Comparison of ENCODE assay signal across 8 cellular contexts in genomic region chr2:8202139-8202538, GRCh38.
DNase-seq lines count a peak whose midpoint lies in the region; ATAC-seq lines count a peak whose summit lies in the region.
"Had no signal": no experiment of that assay in that cellular context is flagged by ENCODE, and none has a peak within 500 bp of the region (broad histone marks: within the 10 kb centered on the region; RNA-seq: fewer than 3 reads in every experiment).

No MANE protein-coding gene starts in this region.

- no peak overlapping the region for H3K27ac Mint-ChIP-seq in effector memory CD8-positive, alpha-beta T cell

- DNase-seq in NAMALWA (ENCODE audit: low spot score): peak; percentile 17
- DNase-seq in cerebellar cortex (ENCODE audit: low spot score): peak; percentile 84
- no peak for DNase-seq in effector memory CD8-positive, alpha-beta T cell
- DNase-seq in NCI-H146 (lab: John Stamatoyannopoulos, UW): no peak
- no peak for DNase-seq in OCI-M2 (lab: John Stamatoyannopoulos, UW; ENCODE audit: unreplicated experiment)

- H3K4me1 Mint-ChIP-seq in effector memory CD8-positive, alpha-beta T cell (ENCODE audit: low read depth in 2 of 2): peaks cover 0 to 10% of the 10 kb centered on the region in 2 donors
- H3K4me1 Mint-ChIP-seq: central memory CD8-positive, alpha-beta T cell had no signal

- no peak overlapping the region for H3K4me3 Mint-ChIP-seq in effector memory CD8-positive, alpha-beta T cell
- H3K4me3 Mint-ChIP-seq: central memory CD8-positive, alpha-beta T cell had no signal

- ATAC-seq in GM18519 (IDR thresholded peaks at IDR 0.05; ENCODE audit: low FRiP score, unreplicated experiment) (peak; percentile 84), GM21619 (IDR thresholded peaks at IDR 0.05; ENCODE audit: unreplicated experiment) (peak; percentile 90)
- no peak for ATAC-seq in effector memory CD8-positive, alpha-beta T cell (replicated peaks)

- peaks cover 0 to 10% of the 10 kb centered on the region in 2 donors for H3K9me3 Mint-ChIP-seq in effector memory CD8-positive, alpha-beta T cell

- H3K27me3 Mint-ChIP-seq in effector memory CD8-positive, alpha-beta T cell: no peaks in the 10 kb centered on the region
- H3K27me3 Mint-ChIP-seq: central memory CD8-positive, alpha-beta T cell had no signal

- peaks cover 7% of the 10 kb centered on the region for H3K36me3 Mint-ChIP-seq in effector memory CD8-positive, alpha-beta T cell (ENCODE audit: insufficient read depth)

Comparison
In these comparisons a context has a peak if more than half of its experiments do, and no peak if none do; other contexts are left out.
1. DNase-seq: peak in NAMALWA (single experiment) and cerebellar cortex (single experiment); none in effector memory CD8-positive, alpha-beta T cell (0 of 3), NCI-H146 (single experiment) and OCI-M2 (single experiment).